Comparison of ENCODE assay signal across 1 cellular context in genomic region chr3:184017672-184018423, GRCh38.
A peak's percentile ranks its signal among the peaks of the same experiment; 100 is the strongest.
TF ChIP-seq lines count a peak whose summit lies in the region.

Gene ABCC5, minus strand, starts transcription at chr3:184017884. Its CDS starts 3,492 bp downstream, at chr3:184014392.

TF ChIP-seq in HepG2, 621 proteins besides CTCF, POLR2A, EP300 and RAD21 (continued from another document and continues in another):
- TF ChIP-seq RARA (CRISPR knock-in tag; IDR thresholded peaks at IDR 0.05) (no peak; the same call in 1 of the 2 replicates), ZFP36L2 (CRISPR knock-in tag; IDR thresholded peaks at IDR 0.05) (no peak), CREB3 (CRISPR knock-in tag; IDR thresholded peaks at IDR 0.05) (0 out of 2 replicates have a peak, but pooled peaks have one; percentile 14), SMC3 (IDR thresholded peaks at IDR 0.05; ENCODE audit: low read length) (no peak), ZNF354B (CRISPR knock-in tag; IDR thresholded peaks at IDR 0.05) (no peak; the same call in 1 of the 2 replicates), FOXO4 (CRISPR knock-in tag; conservative IDR thresholded peaks at IDR 0.05) (peak; percentile 11; the same call in 1 of the 2 replicates), TERF1 (CRISPR knock-in tag; IDR thresholded peaks at IDR 0.05) (no peak), KDM4B (CRISPR knock-in tag; IDR thresholded peaks at IDR 0.05) (peak; percentile 20; the same call in 1 of the 2 replicates), ZNF790 (CRISPR knock-in tag; IDR thresholded peaks at IDR 0.05; ENCODE audit: borderline replicate concordance) (peak; percentile 77; the same call in 1 of the 2 replicates), STAT5B (CRISPR knock-in tag; IDR thresholded peaks at IDR 0.05) (no peak), ZNF556 (CRISPR knock-in tag; IDR thresholded peaks at IDR 0.05; ENCODE audit: borderline replicate concordance) (0 out of 2 replicates have a peak, but pooled peaks have one; percentile 9), NR2F2 (IDR thresholded peaks at IDR 0.05; ENCODE audit: borderline replicate concordance, low read depth) (no peak; the same call in 1 of the 2 replicates), JARID2 (CRISPR knock-in tag; IDR thresholded peaks at IDR 0.05; ENCODE audit: insufficient replicate concordance) (no peak), ZNF670 (CRISPR knock-in tag; IDR thresholded peaks at IDR 0.05; ENCODE audit: borderline replicate concordance) (no peak), YEATS2 (CRISPR knock-in tag; IDR thresholded peaks at IDR 0.05; ENCODE audit: borderline replicate concordance) (peak; percentile 83; the same call in 1 of the 2 replicates), ZNF33B (CRISPR knock-in tag; IDR thresholded peaks at IDR 0.05) (no peak; the same call in 1 of the 2 replicates), AHDC1 (CRISPR knock-in tag; IDR thresholded peaks at IDR 0.05; ENCODE audit: borderline replicate concordance) (no peak), TARDBP (CRISPR knock-in tag; IDR thresholded peaks at IDR 0.05) (peak; percentile 64), ZFYVE20 (CRISPR knock-in tag; IDR thresholded peaks at IDR 0.05; ENCODE audit: borderline replicate concordance, low read depth) (no peak), ZNF660 (CRISPR knock-in tag; IDR thresholded peaks at IDR 0.05; ENCODE audit: borderline replicate concordance, low read depth) (no peak), ZBTB37 (CRISPR knock-in tag; IDR thresholded peaks at IDR 0.05) (no peak), GABPB1 (CRISPR knock-in tag; IDR thresholded peaks at IDR 0.05) (peak; percentile 88), PATZ1 (CRISPR knock-in tag; IDR thresholded peaks at IDR 0.05) (peak; percentile 93), ZNF878 (CRISPR knock-in tag; IDR thresholded peaks at IDR 0.05) (no peak)
- TF ChIP-seq, protein P1, sequence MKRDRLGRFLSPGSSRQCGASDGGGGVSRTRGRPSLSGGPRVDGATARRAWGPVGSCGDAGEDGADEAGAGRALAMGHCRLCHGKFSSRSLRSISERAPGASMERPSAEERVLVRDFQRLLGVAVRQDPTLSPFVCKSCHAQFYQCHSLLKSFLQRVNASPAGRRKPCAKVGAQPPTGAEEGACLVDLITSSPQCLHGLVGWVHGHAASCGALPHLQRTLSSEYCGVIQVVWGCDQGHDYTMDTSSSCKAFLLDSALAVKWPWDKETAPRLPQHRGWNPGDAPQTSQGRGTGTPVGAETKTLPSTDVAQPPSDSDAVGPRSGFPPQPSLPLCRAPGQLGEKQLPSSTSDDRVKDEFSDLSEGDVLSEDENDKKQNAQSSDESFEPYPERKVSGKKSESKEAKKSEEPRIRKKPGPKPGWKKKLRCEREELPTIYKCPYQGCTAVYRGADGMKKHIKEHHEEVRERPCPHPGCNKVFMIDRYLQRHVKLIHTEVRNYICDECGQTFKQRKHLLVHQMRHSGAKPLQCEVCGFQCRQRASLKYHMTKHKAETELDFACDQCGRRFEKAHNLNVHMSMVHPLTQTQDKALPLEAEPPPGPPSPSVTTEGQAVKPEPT (CRISPR knock-in tag; IDR thresholded peaks at IDR 0.05; ENCODE audit: low read depth): no peak; the same call in 1 of the 2 replicates
- TF ChIP-seq, protein P2, sequence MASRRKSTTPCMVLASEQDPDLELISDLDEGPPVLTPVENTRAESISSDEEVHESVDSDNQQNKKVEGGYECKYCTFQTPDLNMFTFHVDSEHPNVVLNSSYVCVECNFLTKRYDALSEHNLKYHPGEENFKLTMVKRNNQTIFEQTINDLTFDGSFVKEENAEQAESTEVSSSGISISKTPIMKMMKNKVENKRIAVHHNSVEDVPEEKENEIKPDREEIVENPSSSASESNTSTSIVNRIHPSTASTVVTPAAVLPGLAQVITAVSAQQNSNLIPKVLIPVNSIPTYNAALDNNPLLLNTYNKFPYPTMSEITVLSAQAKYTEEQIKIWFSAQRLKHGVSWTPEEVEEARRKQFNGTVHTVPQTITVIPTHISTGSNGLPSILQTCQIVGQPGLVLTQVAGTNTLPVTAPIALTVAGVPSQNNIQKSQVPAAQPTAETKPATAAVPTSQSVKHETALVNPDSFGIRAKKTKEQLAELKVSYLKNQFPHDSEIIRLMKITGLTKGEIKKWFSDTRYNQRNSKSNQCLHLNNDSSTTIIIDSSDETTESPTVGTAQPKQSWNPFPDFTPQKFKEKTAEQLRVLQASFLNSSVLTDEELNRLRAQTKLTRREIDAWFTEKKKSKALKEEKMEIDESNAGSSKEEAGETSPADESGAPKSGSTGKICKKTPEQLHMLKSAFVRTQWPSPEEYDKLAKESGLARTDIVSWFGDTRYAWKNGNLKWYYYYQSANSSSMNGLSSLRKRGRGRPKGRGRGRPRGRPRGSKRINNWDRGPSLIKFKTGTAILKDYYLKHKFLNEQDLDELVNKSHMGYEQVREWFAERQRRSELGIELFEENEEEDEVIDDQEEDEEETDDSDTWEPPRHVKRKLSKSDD (CRISPR knock-in tag; IDR thresholded peaks at IDR 0.05; ENCODE audit: low read depth): peak; percentile 35; the same call in 1 of the 2 replicates
- TF ChIP-seq, protein P3, sequence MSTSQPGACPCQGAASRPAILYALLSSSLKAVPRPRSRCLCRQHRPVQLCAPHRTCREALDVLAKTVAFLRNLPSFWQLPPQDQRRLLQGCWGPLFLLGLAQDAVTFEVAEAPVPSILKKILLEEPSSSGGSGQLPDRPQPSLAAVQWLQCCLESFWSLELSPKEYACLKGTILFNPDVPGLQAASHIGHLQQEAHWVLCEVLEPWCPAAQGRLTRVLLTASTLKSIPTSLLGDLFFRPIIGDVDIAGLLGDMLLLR (CRISPR knock-in tag; IDR thresholded peaks at IDR 0.05): peak; percentile 89
- TF ChIP-seq, protein P4, sequence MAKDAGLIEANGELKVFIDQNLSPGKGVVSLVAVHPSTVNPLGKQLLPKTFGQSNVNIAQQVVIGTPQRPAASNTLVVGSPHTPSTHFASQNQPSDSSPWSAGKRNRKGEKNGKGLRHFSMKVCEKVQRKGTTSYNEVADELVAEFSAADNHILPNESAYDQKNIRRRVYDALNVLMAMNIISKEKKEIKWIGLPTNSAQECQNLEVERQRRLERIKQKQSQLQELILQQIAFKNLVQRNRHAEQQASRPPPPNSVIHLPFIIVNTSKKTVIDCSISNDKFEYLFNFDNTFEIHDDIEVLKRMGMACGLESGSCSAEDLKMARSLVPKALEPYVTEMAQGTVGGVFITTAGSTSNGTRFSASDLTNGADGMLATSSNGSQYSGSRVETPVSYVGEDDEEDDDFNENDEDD (CRISPR knock-in tag; IDR thresholded peaks at IDR 0.05; ENCODE audit: borderline replicate concordance): peak; percentile 13; the same call in 1 of the 2 replicates
- TF ChIP-seq, protein P5, sequence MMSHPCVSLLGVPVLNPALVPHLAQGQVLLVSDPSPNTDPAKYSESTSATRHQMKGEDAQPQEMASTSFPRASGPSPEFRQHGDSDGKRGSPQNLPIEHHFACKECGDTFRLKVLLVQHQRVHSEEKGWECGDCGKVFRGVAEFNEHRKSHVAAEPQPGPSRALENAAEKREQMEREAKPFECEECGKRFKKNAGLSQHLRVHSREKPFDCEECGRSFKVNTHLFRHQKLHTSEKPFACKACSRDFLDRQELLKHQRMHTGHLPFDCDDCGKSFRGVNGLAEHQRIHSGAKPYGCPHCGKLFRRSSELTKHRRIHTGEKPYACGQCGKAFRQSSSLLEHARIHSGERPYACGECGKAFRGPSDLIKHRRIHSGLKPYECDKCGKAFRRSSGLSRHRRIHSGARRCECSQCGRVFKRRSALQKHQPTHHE (CRISPR knock-in tag; IDR thresholded peaks at IDR 0.05; ENCODE audit: borderline replicate concordance): 0 out of 2 replicates have a peak, but pooled peaks have one; percentile 61
